In the genomic region with DNA sequence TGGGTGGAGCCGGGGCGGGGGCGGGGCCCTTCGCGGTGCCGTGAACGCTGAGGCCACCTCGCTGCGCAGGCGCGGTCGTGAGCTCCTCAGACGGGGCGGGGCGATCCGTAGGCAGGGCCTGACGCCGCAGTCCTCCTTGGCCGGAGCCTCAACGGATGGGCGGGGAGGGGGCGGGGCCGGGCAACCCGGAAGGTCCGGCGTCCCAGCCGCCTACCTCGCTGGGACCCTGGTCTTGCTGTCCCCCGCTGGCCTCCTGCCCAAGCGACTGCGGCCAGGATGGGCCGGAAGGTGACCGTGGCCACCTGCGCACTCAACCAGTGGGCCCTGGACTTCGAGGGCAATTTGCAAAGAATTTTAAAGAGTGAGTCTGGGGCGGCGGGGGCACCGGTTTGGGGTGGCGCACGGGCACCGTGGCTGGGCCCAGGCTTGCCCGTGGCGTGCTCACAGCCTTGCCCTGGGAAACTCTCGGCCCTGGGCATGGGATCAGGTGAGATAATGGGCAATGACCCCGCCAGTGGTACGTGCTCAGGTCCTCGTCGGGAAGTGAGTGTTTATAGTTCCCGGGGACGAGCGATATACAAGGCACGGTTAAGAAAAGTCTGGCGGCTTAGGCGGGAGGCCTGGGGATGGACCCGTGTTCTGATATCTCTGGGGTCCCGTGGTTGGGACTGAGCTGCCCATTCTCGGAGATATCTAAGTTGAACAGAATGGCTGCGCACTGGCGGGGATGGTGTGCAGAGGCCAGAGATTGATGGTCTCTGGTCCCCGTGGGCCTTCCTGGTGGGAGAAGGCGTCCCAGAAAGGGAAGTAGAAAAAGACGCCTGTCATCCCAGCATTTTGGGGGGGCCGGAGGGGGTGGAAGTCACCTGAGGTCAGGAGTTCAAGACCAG, we compare ENCODE assay signal across 8 cellular contexts. TPM values are rescaled to one million over a fixed set of nuclear protein-coding genes. Genes with fewer than 3 reads are reported as not detected.
DNase-seq lines count a peak whose midpoint lies in the region; ATAC-seq and TF ChIP-seq lines count a peak whose summit lies in the region.

A gene (plus strand): TSS at position 183 of the 890 bp plus-strand sequence. CDS start 94 bp downstream, at position 277.

- CTCF ChIA-PET in AG04449 (lab: Yijun Ruan, JAX): no interaction called here
- CTCF ChIA-PET in activated CD4-positive, alpha-beta T cell treated with anti-CD3 and anti-CD28 coated beads for 36 hours (lab: Charles Lee): no interaction called here

- no peaks in the 10 kb centered on the region for H3K27me3 Mint-ChIP-seq in activated CD4-positive, alpha-beta T cell treated with anti-CD3 and anti-CD28 coated beads for 36 hours
- H3K27me3 Mint-ChIP-seq in chondrocyte (ENCODE audit: low read depth): no peaks in the 10 kb centered on the region

- peak; percentile 47 for ATAC-seq in GM19025 (IDR thresholded peaks at IDR 0.05; ENCODE audit: low read depth, unreplicated experiment)
- peak; percentile 57 for ATAC-seq in HG03432 (IDR thresholded peaks at IDR 0.05; ENCODE audit: unreplicated experiment)
- peak; percentile 70 for ATAC-seq in activated CD4-positive, alpha-beta T cell treated with anti-CD3 and anti-CD28 coated beads for 36 hours

- H3K9me3 Mint-ChIP-seq in activated CD4-positive, alpha-beta T cell treated with anti-CD3 and anti-CD28 coated beads for 36 hours (ENCODE audit: low read depth): no peaks in the 10 kb centered on the region
- no peaks in the 10 kb centered on the region for H3K9me3 Mint-ChIP-seq in chondrocyte (ENCODE audit: low read depth)

- peaks cover 44% of the 10 kb centered on the region for H3K36me3 Mint-ChIP-seq in activated CD4-positive, alpha-beta T cell treated with anti-CD3 and anti-CD28 coated beads for 36 hours (ENCODE audit: low read depth)
- H3K36me3 Mint-ChIP-seq in chondrocyte (ENCODE audit: low read depth): peaks cover 12% of the 10 kb centered on the region

- DNase-seq in AG04449 (ENCODE audit: low read depth, low spot score) (no peak), NCI-H524 (lab: John Stamatoyannopoulos, UW) (peak; percentile 78 to 88), chondrocyte (ENCODE audit: low spot score) (no peak), kidney tubule cell (ENCODE audit: low spot score) (peak; percentile 94)
- peak; percentile 96 for DNase-seq in activated CD4-positive, alpha-beta T cell treated with anti-CD3 and anti-CD28 coated beads for 36 hours
- peak; percentile 86 to 91 for DNase-seq in stimulated activated CD4-positive, alpha-beta T cell treated with anti-CD3 and anti-CD28 coated beads, Interleukin-1b, Interleukin-23, amount 100 ng/mL, for 1 hour (ENCODE audit: low read depth in 2 of 2)

- intact Hi-C loops in activated CD4-positive, alpha-beta T cell treated with anti-CD3 and anti-CD28 coated beads for 36 hours (cut with DNase I, micrococcal nuclease): loop anchor here (1.0 to 10.0 kb wide), 7 partner anchors 36 to 1250 kb away; a partner anchor contains a TSS

- H3K4me3 Mint-ChIP-seq in activated CD4-positive, alpha-beta T cell treated with anti-CD3 and anti-CD28 coated beads for 36 hours: peak within 1 kb of the TSS; percentile 94
- H3K4me3 Mint-ChIP-seq in chondrocyte (ENCODE audit: unreplicated experiment): peak within 1 kb of the TSS; percentile 89

- H3K27ac Mint-ChIP-seq in activated CD4-positive, alpha-beta T cell treated with anti-CD3 and anti-CD28 coated beads for 36 hours: peak within 1 kb of the TSS; percentile 88
- H3K27ac Mint-ChIP-seq in chondrocyte (ENCODE audit: unreplicated experiment): peak within 1 kb of the TSS; percentile 91

- TF ChIP-seq CTCF in AG04449 (IDR thresholded peaks at IDR 0.05; ENCODE audit: insufficient read depth, low read length, missing control alignments): no peak
- no peak for TF ChIP-seq CTCF in chondrocyte (IDR thresholded peaks at IDR 0.05)

- H3K4me1 Mint-ChIP-seq in activated CD4-positive, alpha-beta T cell treated with anti-CD3 and anti-CD28 coated beads for 36 hours: peaks cover 40% of the 10 kb centered on the region
- H3K4me1 Mint-ChIP-seq in chondrocyte (ENCODE audit: low read depth): peaks cover 40% of the 10 kb centered on the region

- POLR2A ChIA-PET in AG04449 (lab: Yijun Ruan, JAX): interaction anchor here (0.6 kb wide), 2 partner anchors 14 to 516 kb away, joined by 3 read pairs; no protein-coding TSS in a partner anchor
- POLR2A ChIA-PET in activated CD4-positive, alpha-beta T cell treated with anti-CD3 and anti-CD28 coated beads for 36 hours (lab: Charles Lee): no interaction called here

- H3K4me3 ChIP-seq in AG04449 (ENCODE audit: low read depth, low read length): peak within 1 kb of the TSS; percentile 95

RNA-seq across cellular contexts. Expression of the gene that starts here (rescaled TPM):
- 10 to 100 TPM; 79.4 to 88.8 TPM for total RNA-seq in activated CD4-positive, alpha-beta T cell treated with anti-CD3 and anti-CD28 coated beads for 36 hours
- 38.8 to 47.5 TPM (median 41.4 TPM) in 3 replicates for total RNA-seq in chondrocyte

Comparison
In these comparisons a context has a peak if more than half of its experiments do, and no peak if none do; other contexts are left out.
1. DNase-seq: peak in NCI-H524 (2 of 2), activated CD4-positive, alpha-beta T cell treated with anti-CD3 and anti-CD28 coated beads for 36 hours (single experiment), kidney tubule cell (single experiment) and stimulated activated CD4-positive, alpha-beta T cell treated with anti-CD3 and anti-CD28 coated beads, Interleukin-1b, Interleukin-23, amount 100 ng/mL, for 1 hour (2 of 2); none in AG04449 (single experiment) and chondrocyte (single experiment).
2. Peak in every context shown above with its lines, with median percentiles within 50 percentile points of each other: ATAC-seq.